1 cellular context compared by ENCODE assay signal in the genomic region with DNA sequence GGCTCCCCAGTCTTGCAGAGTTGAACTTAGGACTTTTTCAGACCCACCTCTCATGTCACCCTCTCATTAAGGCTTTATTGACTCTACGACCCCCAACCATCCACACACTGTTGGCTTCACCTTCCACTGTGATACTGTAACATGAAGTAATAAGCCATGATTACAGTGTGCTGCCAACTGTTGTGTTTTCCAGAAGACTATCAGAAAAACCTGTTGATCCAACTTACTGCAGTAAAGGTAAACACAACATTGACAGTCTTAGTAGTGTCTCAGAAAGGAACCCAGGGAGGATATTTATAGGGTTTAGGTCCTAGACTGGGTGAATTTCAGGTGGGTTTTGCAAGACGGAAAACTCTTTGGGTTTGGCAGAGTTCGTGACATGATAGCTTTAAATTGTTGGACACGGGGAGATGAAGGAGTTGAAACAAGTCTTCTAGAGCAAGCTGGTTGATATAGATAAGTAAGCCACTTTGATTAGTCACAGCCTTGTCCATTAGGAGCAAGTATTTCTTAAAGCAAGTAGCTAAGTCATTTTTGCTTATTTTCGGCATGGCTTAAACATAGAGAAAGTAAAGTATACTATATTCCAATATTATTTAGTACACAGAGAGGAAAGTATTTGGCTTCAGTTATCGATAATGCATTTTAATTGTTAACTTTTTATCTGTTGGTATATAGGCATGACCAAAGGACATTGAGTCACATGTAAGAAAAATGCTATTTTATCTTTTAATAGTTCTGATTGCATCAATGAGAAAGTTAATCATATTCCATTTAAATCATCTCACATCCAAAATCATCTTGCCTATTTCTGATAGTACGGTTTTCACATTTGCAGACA.
A peak's percentile ranks its signal among the peaks of the same experiment; 100 is the strongest.
TF ChIP-seq lines count a peak whose summit lies in the region.

No MANE protein-coding gene starts in this region.

TF ChIP-seq in K562, 482 proteins besides CTCF, POLR2A, EP300 and RAD21 (continued from another document and continues in another):
- TF ChIP-seq, protein P1, sequence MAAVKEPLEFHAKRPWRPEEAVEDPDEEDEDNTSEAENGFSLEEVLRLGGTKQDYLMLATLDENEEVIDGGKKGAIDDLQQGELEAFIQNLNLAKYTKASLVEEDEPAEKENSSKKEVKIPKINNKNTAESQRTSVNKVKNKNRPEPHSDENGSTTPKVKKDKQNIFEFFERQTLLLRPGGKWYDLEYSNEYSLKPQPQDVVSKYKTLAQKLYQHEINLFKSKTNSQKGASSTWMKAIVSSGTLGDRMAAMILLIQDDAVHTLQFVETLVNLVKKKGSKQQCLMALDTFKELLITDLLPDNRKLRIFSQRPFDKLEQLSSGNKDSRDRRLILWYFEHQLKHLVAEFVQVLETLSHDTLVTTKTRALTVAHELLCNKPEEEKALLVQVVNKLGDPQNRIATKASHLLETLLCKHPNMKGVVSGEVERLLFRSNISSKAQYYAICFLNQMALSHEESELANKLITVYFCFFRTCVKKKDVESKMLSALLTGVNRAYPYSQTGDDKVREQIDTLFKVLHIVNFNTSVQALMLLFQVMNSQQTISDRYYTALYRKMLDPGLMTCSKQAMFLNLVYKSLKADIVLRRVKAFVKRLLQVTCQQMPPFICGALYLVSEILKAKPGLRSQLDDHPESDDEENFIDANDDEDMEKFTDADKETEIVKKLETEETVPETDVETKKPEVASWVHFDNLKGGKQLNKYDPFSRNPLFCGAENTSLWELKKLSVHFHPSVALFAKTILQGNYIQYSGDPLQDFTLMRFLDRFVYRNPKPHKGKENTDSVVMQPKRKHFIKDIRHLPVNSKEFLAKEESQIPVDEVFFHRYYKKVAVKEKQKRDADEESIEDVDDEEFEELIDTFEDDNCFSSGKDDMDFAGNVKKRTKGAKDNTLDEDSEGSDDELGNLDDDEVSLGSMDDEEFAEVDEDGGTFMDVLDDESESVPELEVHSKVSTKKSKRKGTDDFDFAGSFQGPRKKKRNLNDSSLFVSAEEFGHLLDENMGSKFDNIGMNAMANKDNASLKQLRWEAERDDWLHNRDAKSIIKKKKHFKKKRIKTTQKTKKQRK (IDR thresholded peaks at IDR 0.05; ENCODE audit: borderline replicate concordance, low read depth, low read length), result no peak
- 0 out of 2 replicates have a peak, but pooled peaks have one; percentile 57 for TF ChIP-seq SOX6 (IDR thresholded peaks at IDR 0.05)
- TF ChIP-seq, protein P2, sequence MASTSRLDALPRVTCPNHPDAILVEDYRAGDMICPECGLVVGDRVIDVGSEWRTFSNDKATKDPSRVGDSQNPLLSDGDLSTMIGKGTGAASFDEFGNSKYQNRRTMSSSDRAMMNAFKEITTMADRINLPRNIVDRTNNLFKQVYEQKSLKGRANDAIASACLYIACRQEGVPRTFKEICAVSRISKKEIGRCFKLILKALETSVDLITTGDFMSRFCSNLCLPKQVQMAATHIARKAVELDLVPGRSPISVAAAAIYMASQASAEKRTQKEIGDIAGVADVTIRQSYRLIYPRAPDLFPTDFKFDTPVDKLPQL (IDR thresholded peaks at IDR 0.05; ENCODE audit: extremely low read depth, insufficient read length), result no peak
- TF ChIP-seq, protein P3, sequence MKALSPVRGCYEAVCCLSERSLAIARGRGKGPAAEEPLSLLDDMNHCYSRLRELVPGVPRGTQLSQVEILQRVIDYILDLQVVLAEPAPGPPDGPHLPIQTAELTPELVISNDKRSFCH (CRISPR knock-in tag; IDR thresholded peaks at IDR 0.05), result no peak
- TF ChIP-seq, protein P3 (tag; IDR thresholded peaks at IDR 0.05), result no peak
- no peak for TF ChIP-seq XRCC3 (IDR thresholded peaks at IDR 0.05)
- no peak for TF ChIP-seq ZNF57 (CRISPR knock-in tag; IDR thresholded peaks at IDR 0.05)
- no peak for TF ChIP-seq ZFP1 (CRISPR knock-in tag; IDR thresholded peaks at IDR 0.05)
- TF ChIP-seq ZNF445 (CRISPR knock-in tag; IDR thresholded peaks at IDR 0.05; ENCODE audit: low read depth), result no peak
- no peak for TF ChIP-seq TGIF2 (CRISPR knock-in tag; IDR thresholded peaks at IDR 0.05)
- TF ChIP-seq SMAD3 (CRISPR knock-in tag; conservative IDR thresholded peaks at IDR 0.05), result no peak
- no peak for TF ChIP-seq U2AF2 (optimal IDR thresholded peaks at IDR 0.05; ENCODE audit: low read depth, low read length)
- TF ChIP-seq NR2C2 (CRISPR knock-in tag; IDR thresholded peaks at IDR 0.05), result no peak
- TF ChIP-seq NR2C2 (tag; IDR thresholded peaks at IDR 0.05), result 0 out of 2 replicates have a peak, but pooled peaks have one; percentile 25
- TF ChIP-seq BRF1 (IDR thresholded peaks at IDR 0.05; ENCODE audit: borderline replicate concordance, extremely low read depth, insufficient read length), result no peak
- no peak for TF ChIP-seq MEF2D (tag; conservative IDR thresholded peaks at IDR 0.05; ENCODE audit: low read depth)
- no peak for TF ChIP-seq HSF4 (CRISPR knock-in tag; IDR thresholded peaks at IDR 0.05; ENCODE audit: borderline replicate concordance)
- TF ChIP-seq STAG1 (CRISPR knock-in tag; IDR thresholded peaks at IDR 0.05; ENCODE audit: borderline replicate concordance), result no peak
- TF ChIP-seq MYC (IDR thresholded peaks at IDR 0.05; ENCODE audit: low read depth, low read length), result no peak
- TF ChIP-seq MYC (CRISPR knock-in tag; IDR thresholded peaks at IDR 0.05; ENCODE audit: borderline replicate concordance, low read depth), result no peak
- TF ChIP-seq ILK (tag; IDR thresholded peaks at IDR 0.05; ENCODE audit: borderline replicate concordance, low read depth), result no peak
- TF ChIP-seq, protein P4, sequence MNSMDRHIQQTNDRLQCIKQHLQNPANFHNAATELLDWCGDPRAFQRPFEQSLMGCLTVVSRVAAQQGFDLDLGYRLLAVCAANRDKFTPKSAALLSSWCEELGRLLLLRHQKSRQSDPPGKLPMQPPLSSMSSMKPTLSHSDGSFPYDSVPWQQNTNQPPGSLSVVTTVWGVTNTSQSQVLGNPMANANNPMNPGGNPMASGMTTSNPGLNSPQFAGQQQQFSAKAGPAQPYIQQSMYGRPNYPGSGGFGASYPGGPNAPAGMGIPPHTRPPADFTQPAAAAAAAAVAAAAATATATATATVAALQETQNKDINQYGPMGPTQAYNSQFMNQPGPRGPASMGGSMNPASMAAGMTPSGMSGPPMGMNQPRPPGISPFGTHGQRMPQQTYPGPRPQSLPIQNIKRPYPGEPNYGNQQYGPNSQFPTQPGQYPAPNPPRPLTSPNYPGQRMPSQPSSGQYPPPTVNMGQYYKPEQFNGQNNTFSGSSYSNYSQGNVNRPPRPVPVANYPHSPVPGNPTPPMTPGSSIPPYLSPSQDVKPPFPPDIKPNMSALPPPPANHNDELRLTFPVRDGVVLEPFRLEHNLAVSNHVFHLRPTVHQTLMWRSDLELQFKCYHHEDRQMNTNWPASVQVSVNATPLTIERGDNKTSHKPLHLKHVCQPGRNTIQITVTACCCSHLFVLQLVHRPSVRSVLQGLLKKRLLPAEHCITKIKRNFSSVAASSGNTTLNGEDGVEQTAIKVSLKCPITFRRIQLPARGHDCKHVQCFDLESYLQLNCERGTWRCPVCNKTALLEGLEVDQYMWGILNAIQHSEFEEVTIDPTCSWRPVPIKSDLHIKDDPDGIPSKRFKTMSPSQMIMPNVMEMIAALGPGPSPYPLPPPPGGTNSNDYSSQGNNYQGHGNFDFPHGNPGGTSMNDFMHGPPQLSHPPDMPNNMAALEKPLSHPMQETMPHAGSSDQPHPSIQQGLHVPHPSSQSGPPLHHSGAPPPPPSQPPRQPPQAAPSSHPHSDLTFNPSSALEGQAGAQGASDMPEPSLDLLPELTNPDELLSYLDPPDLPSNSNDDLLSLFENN (IDR thresholded peaks at IDR 0.05; ENCODE audit: low read depth in 2 of 2, low read length in 2 of 2), result no peak
- TF ChIP-seq, protein P5, sequence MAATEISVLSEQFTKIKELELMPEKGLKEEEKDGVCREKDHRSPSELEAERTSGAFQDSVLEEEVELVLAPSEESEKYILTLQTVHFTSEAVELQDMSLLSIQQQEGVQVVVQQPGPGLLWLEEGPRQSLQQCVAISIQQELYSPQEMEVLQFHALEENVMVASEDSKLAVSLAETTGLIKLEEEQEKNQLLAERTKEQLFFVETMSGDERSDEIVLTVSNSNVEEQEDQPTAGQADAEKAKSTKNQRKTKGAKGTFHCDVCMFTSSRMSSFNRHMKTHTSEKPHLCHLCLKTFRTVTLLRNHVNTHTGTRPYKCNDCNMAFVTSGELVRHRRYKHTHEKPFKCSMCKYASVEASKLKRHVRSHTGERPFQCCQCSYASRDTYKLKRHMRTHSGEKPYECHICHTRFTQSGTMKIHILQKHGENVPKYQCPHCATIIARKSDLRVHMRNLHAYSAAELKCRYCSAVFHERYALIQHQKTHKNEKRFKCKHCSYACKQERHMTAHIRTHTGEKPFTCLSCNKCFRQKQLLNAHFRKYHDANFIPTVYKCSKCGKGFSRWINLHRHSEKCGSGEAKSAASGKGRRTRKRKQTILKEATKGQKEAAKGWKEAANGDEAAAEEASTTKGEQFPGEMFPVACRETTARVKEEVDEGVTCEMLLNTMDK (IDR thresholded peaks at IDR 0.05; ENCODE audit: borderline replicate concordance, insufficient read depth, low read depth, low read length, poor library complexity, severe bottlenecking), result no peak
- TF ChIP-seq NBN (IDR thresholded peaks at IDR 0.05; ENCODE audit: low read depth), result no peak
- peak in 1 of 2 experiments; percentile 77; a peak in 2 of 4 replicates for TF ChIP-seq RCOR1 (IDR thresholded peaks at IDR 0.05; ENCODE audit: borderline replicate concordance in 1 of 2, low read depth in 2 of 2, low read length in 2 of 2)
- TF ChIP-seq, protein P6, sequence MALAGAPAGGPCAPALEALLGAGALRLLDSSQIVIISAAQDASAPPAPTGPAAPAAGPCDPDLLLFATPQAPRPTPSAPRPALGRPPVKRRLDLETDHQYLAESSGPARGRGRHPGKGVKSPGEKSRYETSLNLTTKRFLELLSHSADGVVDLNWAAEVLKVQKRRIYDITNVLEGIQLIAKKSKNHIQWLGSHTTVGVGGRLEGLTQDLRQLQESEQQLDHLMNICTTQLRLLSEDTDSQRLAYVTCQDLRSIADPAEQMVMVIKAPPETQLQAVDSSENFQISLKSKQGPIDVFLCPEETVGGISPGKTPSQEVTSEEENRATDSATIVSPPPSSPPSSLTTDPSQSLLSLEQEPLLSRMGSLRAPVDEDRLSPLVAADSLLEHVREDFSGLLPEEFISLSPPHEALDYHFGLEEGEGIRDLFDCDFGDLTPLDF (CRISPR knock-in tag; IDR thresholded peaks at IDR 0.05), result no peak
- TF ChIP-seq, protein P7, sequence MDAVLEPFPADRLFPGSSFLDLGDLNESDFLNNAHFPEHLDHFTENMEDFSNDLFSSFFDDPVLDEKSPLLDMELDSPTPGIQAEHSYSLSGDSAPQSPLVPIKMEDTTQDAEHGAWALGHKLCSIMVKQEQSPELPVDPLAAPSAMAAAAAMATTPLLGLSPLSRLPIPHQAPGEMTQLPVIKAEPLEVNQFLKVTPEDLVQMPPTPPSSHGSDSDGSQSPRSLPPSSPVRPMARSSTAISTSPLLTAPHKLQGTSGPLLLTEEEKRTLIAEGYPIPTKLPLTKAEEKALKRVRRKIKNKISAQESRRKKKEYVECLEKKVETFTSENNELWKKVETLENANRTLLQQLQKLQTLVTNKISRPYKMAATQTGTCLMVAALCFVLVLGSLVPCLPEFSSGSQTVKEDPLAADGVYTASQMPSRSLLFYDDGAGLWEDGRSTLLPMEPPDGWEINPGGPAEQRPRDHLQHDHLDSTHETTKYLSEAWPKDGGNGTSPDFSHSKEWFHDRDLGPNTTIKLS (IDR thresholded peaks at IDR 0.05; ENCODE audit: borderline replicate concordance, low read depth), result no peak
- TF ChIP-seq ZNF165 (CRISPR knock-in tag; IDR thresholded peaks at IDR 0.05; ENCODE audit: borderline replicate concordance), result no peak
- TF ChIP-seq ZNF644 (tag; IDR thresholded peaks at IDR 0.05; ENCODE audit: low read depth), result peak; percentile 42; the same call in 1 of the 2 replicates
- TF ChIP-seq NFRKB (IDR thresholded peaks at IDR 0.05; ENCODE audit: low read depth), result peak; percentile 17; the same call in 1 of the 2 replicates
- TF ChIP-seq RFX1 (IDR thresholded peaks at IDR 0.05), result no peak
- peak; percentile 91 for TF ChIP-seq SMARCC2 (IDR thresholded peaks at IDR 0.05; ENCODE audit: low read depth)
- no peak for TF ChIP-seq KLF10 (CRISPR knock-in tag; IDR thresholded peaks at IDR 0.05)
- TF ChIP-seq ESRRA (IDR thresholded peaks at IDR 0.05; ENCODE audit: borderline replicate concordance, low read depth), result no peak
- no peak for TF ChIP-seq HMG20A (CRISPR knock-in tag; conservative IDR thresholded peaks at IDR 0.05)
- TF ChIP-seq ZNF583 (CRISPR knock-in tag; IDR thresholded peaks at IDR 0.05), result no peak
- TF ChIP-seq HMG20B (CRISPR knock-in tag; IDR thresholded peaks at IDR 0.05), result no peak
- TF ChIP-seq ETS2 (tag; IDR thresholded peaks at IDR 0.05; ENCODE audit: borderline replicate concordance, poor library complexity, severe bottlenecking), result no peak
- TF ChIP-seq DNMT1 (IDR thresholded peaks at IDR 0.05), result no peak
- peak; percentile 49; the same call in 1 of the 2 replicates for TF ChIP-seq MTA1 (IDR thresholded peaks at IDR 0.05; ENCODE audit: borderline replicate concordance)
- TF ChIP-seq GABPB1 (CRISPR knock-in tag; IDR thresholded peaks at IDR 0.05), result no peak
- peak; percentile 74 for TF ChIP-seq C11orf30 (IDR thresholded peaks at IDR 0.05; ENCODE audit: low read depth)
- no peak for TF ChIP-seq ZBTB8A (IDR thresholded peaks at IDR 0.05; ENCODE audit: partially characterized antibody)
- peak; percentile 60; the same call in 1 of the 2 replicates for TF ChIP-seq ZNF766 (CRISPR knock-in tag; conservative IDR thresholded peaks at IDR 0.05)
- TF ChIP-seq, protein P8, sequence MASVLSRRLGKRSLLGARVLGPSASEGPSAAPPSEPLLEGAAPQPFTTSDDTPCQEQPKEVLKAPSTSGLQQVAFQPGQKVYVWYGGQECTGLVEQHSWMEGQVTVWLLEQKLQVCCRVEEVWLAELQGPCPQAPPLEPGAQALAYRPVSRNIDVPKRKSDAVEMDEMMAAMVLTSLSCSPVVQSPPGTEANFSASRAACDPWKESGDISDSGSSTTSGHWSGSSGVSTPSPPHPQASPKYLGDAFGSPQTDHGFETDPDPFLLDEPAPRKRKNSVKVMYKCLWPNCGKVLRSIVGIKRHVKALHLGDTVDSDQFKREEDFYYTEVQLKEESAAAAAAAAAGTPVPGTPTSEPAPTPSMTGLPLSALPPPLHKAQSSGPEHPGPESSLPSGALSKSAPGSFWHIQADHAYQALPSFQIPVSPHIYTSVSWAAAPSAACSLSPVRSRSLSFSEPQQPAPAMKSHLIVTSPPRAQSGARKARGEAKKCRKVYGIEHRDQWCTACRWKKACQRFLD (CRISPR knock-in tag; IDR thresholded peaks at IDR 0.05), result peak; percentile 66; the same call in 1 of the 2 replicates
- TF ChIP-seq ZC3H4 (CRISPR knock-in tag; IDR thresholded peaks at IDR 0.05; ENCODE audit: borderline replicate concordance), result no peak
- peak; percentile 21; the same call in 1 of the 2 replicates for TF ChIP-seq NCOA6 (IDR thresholded peaks at IDR 0.05)
- TF ChIP-seq CREB1 (IDR thresholded peaks at IDR 0.05), result no peak
- TF ChIP-seq CREB1 (CRISPR knock-in tag; IDR thresholded peaks at IDR 0.05), result no peak
